In genomic region chr4:95220205-95221175, GRCh38 we compare ENCODE assay signal across 27 cellular contexts.
"Had no signal": no experiment of that assay in that cellular context is flagged by ENCODE, and none has a peak within 500 bp of the region (broad histone marks: within the 10 kb centered on the region; RNA-seq: fewer than 3 reads in every experiment).

No MANE protein-coding gene starts in this region.

- H3K4me1 ChIP-seq: neural progenitor cell, prostate gland, tibial nerve had no signal

- H3K4me3 ChIP-seq: body of pancreas, lung, neural progenitor cell, prostate gland, spleen, tibial nerve had no signal

- H3K4me2 ChIP-seq: neural progenitor cell had no signal

- H3K27me3 ChIP-seq: body of pancreas, neural progenitor cell, spleen, tibial nerve had no signal

- H3K9ac ChIP-seq: neural progenitor cell had no signal

- H3K9me3 ChIP-seq: body of pancreas, prostate gland, spleen, tibial nerve had no signal

- H3K36me3 ChIP-seq: neural progenitor cell, prostate gland, spleen, tibial nerve, WERI-Rb-1 had no signal

- H2AFZ ChIP-seq: neural progenitor cell had no signal

- DNase-seq: activated CD4-positive, alpha-beta T cell treated with anti-CD3 and anti-CD28 coated beads, Interleukin-2, amount 10 ng/mL, durations not matched to agents 7 days and 5 days; activated CD4-positive, CD25-positive, alpha-beta regulatory T cell treated with anti-CD3 and anti-CD28 coated beads, Interleukin-2, amount 50 U/mL, for 72 hours; activated CD8-positive, alpha-beta memory T cell treated with anti-CD3 and anti-CD28 coated beads, Interleukin-2, amount 10 ng/mL, durations not matched to agents 7 days and 5 days; activated CD8-positive, alpha-beta T cell treated with anti-CD3 and anti-CD28 coated beads for 36 hours; activated gamma-delta T cell; activated naive CD4-positive, alpha-beta T cell treated with anti-CD3 and anti-CD28 coated beads, Interleukin-2, amount 50 U/mL, for 16 hours; activated naive CD8-positive, alpha-beta T cell treated with anti-CD3 and anti-CD28 coated beads, Interleukin-2, amount 50 U/mL, for 24 hours; activated T-cell treated with anti-CD3 and anti-CD28 coated beads for 4 hours; anterior cingulate cortex; body of pancreas; endodermal cell; naive thymus-derived CD4-positive, alpha-beta T cell; spleen; stimulated activated CD4-positive, alpha-beta T cell treated with anti-CD3 and anti-CD28 coated beads, Interleukin-4, amount 100 ng/mL, for 4 hours; stimulated activated naive CD8-positive, alpha-beta T cell treated with anti-CD3 and anti-CD28 coated beads, Interleukin-15, Interleukin-2, amounts not matched to agents 100 U/mL and 50 U/mL, for 24 hours; T-helper 1 cell; WERI-Rb-1 had no signal

- H3K27ac ChIP-seq: body of pancreas, epithelial cell of prostate, neural progenitor cell, prostate gland, spleen, tibial nerve, WERI-Rb-1 had no signal

- FAIRE-seq: colon, keratinocyte, TTC549, urothelium cell line had no signal

- ATAC-seq: activated CD8-positive, alpha-beta memory T cell treated with anti-CD3 and anti-CD28 coated beads, Interleukin-2, amount 10 ng/mL, durations not matched to agents 7 days and 5 days; activated CD8-positive, alpha-beta T cell treated with anti-CD3 and anti-CD28 coated beads for 36 hours; activated naive CD8-positive, alpha-beta T cell treated with anti-CD3 and anti-CD28 coated beads, Interleukin-2, amount 50 U/mL, for 24 hours; body of pancreas; left lobe of liver; naive thymus-derived CD4-positive, alpha-beta T cell; stimulated activated naive CD8-positive, alpha-beta T cell treated with anti-CD3 and anti-CD28 coated beads, Interleukin-15, Interleukin-2, amounts not matched to agents 100 U/mL and 50 U/mL, for 24 hours had no signal
